18 cellular contexts compared by ENCODE assay signal in genomic region chr9:121154782-121155181, GRCh38. TPM values are rescaled to one million over a fixed set of nuclear protein-coding genes. Genes with fewer than 3 reads are reported as not detected.
A peak's percentile ranks its signal among the peaks of the same experiment; 100 is the strongest.
DNase-seq lines count a peak whose midpoint lies in the region; ATAC-seq, FAIRE-seq and TF ChIP-seq lines count a peak whose summit lies in the region.
"Had no signal": no experiment of that assay in that cellular context is flagged by ENCODE, and none has a peak within 500 bp of the region (broad histone marks: within the 10 kb centered on the region; RNA-seq: fewer than 3 reads in every experiment).

No MANE protein-coding gene starts in this region.

- H3K27me3 ChIP-seq in dorsolateral prefrontal cortex: no peaks in the 10 kb centered on the region
- H3K27me3 ChIP-seq: tibial nerve had no signal

- no peak for DNase-seq in GM18507 (ENCODE audit: extremely low spot score, insufficient read length, low read depth)
- DNase-seq in LoVo (ENCODE audit: low spot score): peak; percentile 55
- DNase-seq in activated naive CD8-positive, alpha-beta T cell treated with anti-CD3 and anti-CD28 coated beads for 36 hours: no peak
- DNase-seq in myocyte (ENCODE audit: low read depth): peak; percentile 34
- DNase-seq in substantia nigra (lab: John Stamatoyannopoulos, UW): no peak
- DNase-seq in dorsolateral prefrontal cortex: no peak
- DNase-seq: CD4-positive, alpha-beta memory T cell; foreskin fibroblast; NCI-H1048; NCI-H446 treated with DMSO at 0.1 percent for 48 hours; nephron progenitor cell; SHP77 treated with DMSO at 0.1 percent for 48 hours had no signal

- peaks cover 41% of the 10 kb centered on the region for H3K4me1 Mint-ChIP-seq in activated naive CD8-positive, alpha-beta T cell treated with anti-CD3 and anti-CD28 coated beads for 36 hours

- ATAC-seq in GM21447 (IDR thresholded peaks at IDR 0.05; ENCODE audit: unreplicated experiment) (no peak), GM19455 (IDR thresholded peaks at IDR 0.05; ENCODE audit: unreplicated experiment) (no peak)
- ATAC-seq: activated CD4-positive, CD25-positive, alpha-beta regulatory T cell treated with anti-CD3 and anti-CD28 coated beads, Interleukin-2, amount 50 U/mL, for 24 hours had no signal

- TF ChIP-seq CTCF in dorsolateral prefrontal cortex (IDR thresholded peaks at IDR 0.05 in 54 of 56, conservative IDR thresholded peaks at IDR 0.05 in 2 of 56; ENCODE audit: low read depth in 1 of 56, partially characterized antibody in 56 of 56): no peak

- H3K27me3 Mint-ChIP-seq in activated naive CD8-positive, alpha-beta T cell treated with anti-CD3 and anti-CD28 coated beads for 36 hours: no peaks in the 10 kb centered on the region
- H3K27me3 Mint-ChIP-seq: CD4-positive, alpha-beta memory T cell had no signal

- peak overlapping the region; percentile 41 for H3K27ac Mint-ChIP-seq in activated naive CD8-positive, alpha-beta T cell treated with anti-CD3 and anti-CD28 coated beads for 36 hours
- H3K27ac Mint-ChIP-seq: nephron progenitor cell had no signal

- intact Hi-C loops in dorsolateral prefrontal cortex (cut with DNase I): no loop called here

- H3K36me3 Mint-ChIP-seq in activated naive CD8-positive, alpha-beta T cell treated with anti-CD3 and anti-CD28 coated beads for 36 hours: peaks cover 55% of the 10 kb centered on the region

- H3K27ac ChIP-seq in substantia nigra (ENCODE audit: low read depth, low read length, poor library complexity, severe bottlenecking) (no peak overlapping the region), dorsolateral prefrontal cortex (no peak overlapping the region)
- H3K27ac ChIP-seq: coronary artery, skin epidermis, tibial nerve had no signal

- H3K4me3 Mint-ChIP-seq in activated naive CD8-positive, alpha-beta T cell treated with anti-CD3 and anti-CD28 coated beads for 36 hours: no peak overlapping the region
- H3K4me3 Mint-ChIP-seq: CD4-positive, alpha-beta memory T cell; nephron progenitor cell had no signal

- FAIRE-seq in GM18507 (lab: Jason Lieb, UNC): peak; percentile 63

- H3K4me3 ChIP-seq in dorsolateral prefrontal cortex: no peak overlapping the region
- H3K4me3 ChIP-seq: coronary artery, skin epidermis, tibial nerve had no signal

- no peaks in the 10 kb centered on the region for H3K9me3 Mint-ChIP-seq in activated naive CD8-positive, alpha-beta T cell treated with anti-CD3 and anti-CD28 coated beads for 36 hours
- H3K9me3 Mint-ChIP-seq: nephron progenitor cell had no signal

RNA-seq across cellular contexts. Expression of gene RAB14, which starts 46.9 kb away (rescaled TPM):
- 10 to 100 TPM; 58.4 to 61.0 TPM for total RNA-seq in activated naive CD8-positive, alpha-beta T cell treated with anti-CD3 and anti-CD28 coated beads for 36 hours
- total RNA-seq in myocyte (23.4 and 32.4 TPM in 2 replicates), dorsolateral prefrontal cortex (100 to 1,000 TPM in 55 of 120 experiments, 10 to 100 TPM in 65; 57.6 to 139 (median 99.3) TPM)
- 35.8 TPM for polyA plus RNA-seq in myocyte (2012)

Comparison
In these comparisons a context has a peak if more than half of its experiments do, and no peak if none do; other contexts are left out.
1. DNase-seq: peak in LoVo (single experiment) and myocyte (single experiment); none in GM18507 (single experiment), activated naive CD8-positive, alpha-beta T cell treated with anti-CD3 and anti-CD28 coated beads for 36 hours (single experiment), substantia nigra (0 of 49) and dorsolateral prefrontal cortex (0 of 10).